ENCODE assay signal across 1 cellular context in the genomic region with DNA sequence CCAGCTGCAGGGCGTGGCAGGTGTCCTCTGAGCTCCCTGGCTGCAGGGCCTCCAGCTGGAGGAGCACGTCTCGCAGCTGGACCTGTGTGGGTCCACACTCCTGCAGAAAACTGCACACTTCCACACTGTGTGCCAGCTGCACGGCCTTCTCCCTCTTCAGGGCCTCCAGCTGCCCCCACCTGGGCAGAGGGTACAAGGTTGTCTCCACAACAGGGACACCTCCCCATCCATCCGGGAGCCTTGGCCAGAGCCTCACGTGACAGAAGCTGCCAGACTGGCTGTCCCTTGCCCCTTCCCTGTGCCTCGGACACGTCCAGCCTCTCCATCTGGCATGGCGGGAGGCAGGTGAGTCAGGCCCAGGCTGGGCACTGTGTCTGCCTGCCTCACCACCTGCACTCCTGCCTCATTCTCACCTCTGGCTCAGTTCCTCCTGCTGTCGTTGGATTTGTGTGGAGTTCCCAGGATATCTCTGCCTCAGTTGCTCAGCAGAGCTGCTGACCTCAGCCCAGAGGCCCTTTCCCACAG.
TF ChIP-seq lines count a peak whose summit lies in the region.

No MANE protein-coding gene starts in this region.

TF ChIP-seq in K562, 482 proteins besides CTCF, POLR2A, EP300 and RAD21:
- TF ChIP-seq, protein P1, sequence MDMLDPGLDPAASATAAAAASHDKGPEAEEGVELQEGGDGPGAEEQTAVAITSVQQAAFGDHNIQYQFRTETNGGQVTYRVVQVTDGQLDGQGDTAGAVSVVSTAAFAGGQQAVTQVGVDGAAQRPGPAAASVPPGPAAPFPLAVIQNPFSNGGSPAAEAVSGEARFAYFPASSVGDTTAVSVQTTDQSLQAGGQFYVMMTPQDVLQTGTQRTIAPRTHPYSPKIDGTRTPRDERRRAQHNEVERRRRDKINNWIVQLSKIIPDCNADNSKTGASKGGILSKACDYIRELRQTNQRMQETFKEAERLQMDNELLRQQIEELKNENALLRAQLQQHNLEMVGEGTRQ (CRISPR knock-in tag; IDR thresholded peaks at IDR 0.05), result 0 out of 2 replicates have a peak, but pooled peaks have one; percentile 15
- TF ChIP-seq, protein P2, sequence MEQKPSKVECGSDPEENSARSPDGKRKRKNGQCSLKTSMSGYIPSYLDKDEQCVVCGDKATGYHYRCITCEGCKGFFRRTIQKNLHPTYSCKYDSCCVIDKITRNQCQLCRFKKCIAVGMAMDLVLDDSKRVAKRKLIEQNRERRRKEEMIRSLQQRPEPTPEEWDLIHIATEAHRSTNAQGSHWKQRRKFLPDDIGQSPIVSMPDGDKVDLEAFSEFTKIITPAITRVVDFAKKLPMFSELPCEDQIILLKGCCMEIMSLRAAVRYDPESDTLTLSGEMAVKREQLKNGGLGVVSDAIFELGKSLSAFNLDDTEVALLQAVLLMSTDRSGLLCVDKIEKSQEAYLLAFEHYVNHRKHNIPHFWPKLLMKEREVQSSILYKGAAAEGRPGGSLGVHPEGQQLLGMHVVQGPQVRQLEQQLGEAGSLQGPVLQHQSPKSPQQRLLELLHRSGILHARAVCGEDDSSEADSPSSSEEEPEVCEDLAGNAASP (IDR thresholded peaks at IDR 0.05), result no peak
